In the genomic region with DNA sequence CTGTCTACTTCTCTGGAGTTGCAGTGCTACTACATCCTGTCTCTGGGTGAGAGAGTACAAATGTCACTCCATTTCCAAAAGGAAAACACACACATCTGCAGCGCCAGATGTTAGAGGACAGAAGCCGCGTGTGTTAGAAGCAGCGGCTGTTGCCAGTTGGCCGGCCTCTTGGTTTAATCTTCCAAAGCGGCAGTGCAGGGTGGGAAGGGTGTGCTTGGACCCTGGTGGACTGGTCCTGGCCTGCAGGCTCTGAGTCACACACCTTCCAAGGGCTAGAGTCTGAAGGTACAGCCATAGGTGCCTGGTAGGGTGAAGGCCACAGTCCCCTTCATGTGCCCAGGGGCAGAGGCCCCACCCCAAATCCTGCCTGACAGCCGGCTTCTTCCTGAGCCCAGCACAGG, we compare ENCODE assay signal across 16 cellular contexts.
DNase-seq lines count a peak whose midpoint lies in the region; ATAC-seq and TF ChIP-seq lines count a peak whose summit lies in the region.
"Had no signal": no experiment of that assay in that cellular context is flagged by ENCODE, and none has a peak within 500 bp of the region (broad histone marks: within the 10 kb centered on the region; RNA-seq: fewer than 3 reads in every experiment).

No MANE protein-coding gene starts in this region.

- no peak for TF ChIP-seq CTCF in RWPE2 (IDR thresholded peaks at IDR 0.05; ENCODE audit: poor library complexity, severe bottlenecking)

- H3K4me3 ChIP-seq in RWPE2 (ENCODE audit: severe bottlenecking), result no peak overlapping the region
- H3K4me3 ChIP-seq in right cardiac atrium (ENCODE audit: low read length), result no peak overlapping the region

- no peaks in the 10 kb centered on the region for H3K36me3 ChIP-seq in RWPE2 (ENCODE audit: low read depth)

- H3K4me1 ChIP-seq in RWPE2 (ENCODE audit: insufficient read depth, poor library complexity, severe bottlenecking) (no peaks in the 10 kb centered on the region), right cardiac atrium (ENCODE audit: control insufficient read depth, insufficient read depth, low read length) (peaks cover 2% of the 10 kb centered on the region)

- H3K27me3 ChIP-seq in RWPE2 (ENCODE audit: insufficient read depth, poor library complexity, severe bottlenecking) (no peaks in the 10 kb centered on the region), right cardiac atrium (ENCODE audit: control insufficient read depth, insufficient read depth) (no peaks in the 10 kb centered on the region)

- DNase-seq in NCI-H510A treated with DMSO at 0.1 percent for 48 hours (lab: John Stamatoyannopoulos, UW) (peak; percentile 20), NCI-H510A (lab: John Stamatoyannopoulos, UW) (no peak), RWPE2 (ENCODE audit: low spot score) (peak; percentile 24), right cardiac atrium (peak in 2 of 3 donors; percentile 66 to 75), posterior vena cava (ENCODE audit: low spot score) (peak; percentile 35), NCI-H2029 treated with DMSO at 0.1 percent for 48 hours (lab: John Stamatoyannopoulos, UW) (no peak)
- no peak for DNase-seq in activated naive CD4-positive, alpha-beta T cell (lab: John Stamatoyannopoulos, UW)
- DNase-seq: CD4-positive, alpha-beta memory T cell; DMS53; MV-4-11; NCI-H1417; NCI-H1930; NCI-H748 treated with DMSO at 0.1 percent for 48 hours; OCI-M1 had no signal

- intact Hi-C loops in right cardiac atrium (cut with DNase I) (no loop called here), posterior vena cava (cut with DNase I) (no loop called here)

- H3K27ac ChIP-seq in RWPE2 (ENCODE audit: poor library complexity, severe bottlenecking) (no peak overlapping the region), right cardiac atrium (ENCODE audit: low read length) (no peak overlapping the region)
- H3K27ac ChIP-seq: KMS-11 had no signal

- H3K9me3 ChIP-seq in RWPE2 (ENCODE audit: severe bottlenecking) (no peaks in the 10 kb centered on the region), right cardiac atrium (ENCODE audit: control insufficient read depth, low read length) (no peaks in the 10 kb centered on the region)

- WGBS in right cardiac atrium, result 56% methylated on average over 7 of the region's 7 CpGs

- ATAC-seq in RWPE2 (ENCODE audit: low read depth) (no peak), right cardiac atrium (no peak), HG02885 (IDR thresholded peaks at IDR 0.05; ENCODE audit: poor library complexity, unreplicated experiment) (no peak)

Comparison
In these comparisons a context has a peak if more than half of its experiments do, and no peak if none do; other contexts are left out.
1. DNase-seq: peak in NCI-H510A treated with DMSO at 0.1 percent for 48 hours (single experiment), RWPE2 (single experiment), right cardiac atrium (2 of 3) and posterior vena cava (single experiment); none in NCI-H510A (single experiment), activated naive CD4-positive, alpha-beta T cell (0 of 4) and NCI-H2029 treated with DMSO at 0.1 percent for 48 hours (single experiment).